ENCODE assay signal across 1 cellular context in the genomic region with DNA sequence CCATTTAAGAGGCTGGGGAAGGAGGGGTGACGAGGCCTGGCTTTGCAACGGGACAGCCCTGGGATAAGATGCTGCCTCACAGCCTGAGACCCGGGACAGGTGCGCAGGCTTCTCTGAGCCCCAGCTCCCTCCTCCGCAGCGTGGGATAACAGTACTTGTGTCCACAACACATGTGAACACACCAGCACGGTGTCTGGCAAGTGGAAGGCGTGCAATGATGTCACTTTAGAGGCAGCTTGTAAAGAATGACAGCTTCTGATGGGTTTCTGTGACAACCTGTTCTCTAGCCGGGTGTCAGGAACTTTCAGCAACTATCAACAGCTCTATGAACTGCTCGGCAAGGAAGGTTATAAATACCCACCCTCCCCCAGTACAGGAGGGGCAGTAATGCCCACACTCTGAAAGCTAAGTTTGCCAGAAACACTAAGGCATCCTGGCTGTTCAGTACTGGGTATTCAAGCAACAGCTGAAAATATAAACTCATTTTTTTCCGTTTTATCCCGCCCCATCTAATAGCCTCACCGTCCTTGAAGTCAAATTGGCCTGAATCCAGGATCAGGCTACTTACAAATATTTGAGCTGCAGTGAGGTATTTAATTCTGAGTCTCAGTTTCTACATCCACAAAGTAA.
TF ChIP-seq lines count a peak whose summit lies in the region.

No MANE protein-coding gene starts in this region.

TF ChIP-seq in HEK293, 187 proteins besides CTCF, POLR2A, EP300 and RAD21 (continued from another document):
- TF ChIP-seq, protein P1, sequence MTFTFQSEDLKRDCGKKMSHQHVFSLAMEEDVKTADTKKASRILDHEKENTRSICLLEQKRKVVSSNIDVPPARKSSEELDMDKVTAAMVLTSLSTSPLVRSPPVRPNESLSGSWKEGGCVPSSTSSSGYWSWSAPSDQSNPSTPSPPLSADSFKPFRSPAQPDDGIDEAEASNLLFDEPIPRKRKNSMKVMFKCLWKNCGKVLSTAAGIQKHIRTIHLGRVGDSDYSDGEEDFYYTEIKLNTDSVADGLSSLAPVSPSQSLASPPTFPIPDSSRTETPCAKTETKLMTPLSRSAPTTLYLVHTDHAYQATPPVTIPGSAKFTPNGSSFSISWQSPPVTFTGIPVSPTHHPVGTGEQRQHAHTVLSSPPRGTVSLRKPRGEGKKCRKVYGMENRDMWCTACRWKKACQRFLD (tag by site-specific recombination; IDR thresholded peaks at IDR 0.05): no peak
- TF ChIP-seq ZBTB17 (tag by site-specific recombination; IDR thresholded peaks at IDR 0.05): no peak
- TF ChIP-seq HOXD13 (CRISPR knock-in tag; IDR thresholded peaks at IDR 0.05; ENCODE audit: borderline replicate concordance): no peak
- no peak for TF ChIP-seq KLF9 (tag by site-specific recombination; IDR thresholded peaks at IDR 0.05; ENCODE audit: low read depth)
TF ChIP-seq in HEK293: peak in this region for 2.
